ENCODE assay signal across 17 cellular contexts in genomic region chr5:124278636-124279035, GRCh38.
A peak's percentile ranks its signal among the peaks of the same experiment; 100 is the strongest.
DNase-seq lines count a peak whose midpoint lies in the region; ATAC-seq and TF ChIP-seq lines count a peak whose summit lies in the region.
"Had no signal": no experiment of that assay in that cellular context is flagged by ENCODE, and none has a peak within 500 bp of the region (broad histone marks: within the 10 kb centered on the region; RNA-seq: fewer than 3 reads in every experiment).

No MANE protein-coding gene starts in this region.

- peak overlapping the region; percentile 60 for H3K27ac Mint-ChIP-seq in endodermal cell
- H3K27ac Mint-ChIP-seq: CD8-positive, alpha-beta memory T cell; GM23338 had no signal

- CTCF ChIA-PET in A673 (lab: Charles Lee): no interaction called here

- peak overlapping the region; percentile 15 for H3K4me2 ChIP-seq in parathyroid adenoma (ENCODE audit: low read length)
- H3K4me2 ChIP-seq: BLaER1, GM23338, KMS-11 had no signal

- no peaks in the 10 kb centered on the region for H3K79me2 ChIP-seq in parathyroid adenoma

- H3K4me1 ChIP-seq in HUES6 (ENCODE audit: control insufficient read depth, insufficient read depth, low read length) (peaks cover 15% of the 10 kb centered on the region; the same call in 1 of the 2 replicates), endodermal cell (ENCODE audit: control insufficient read depth, insufficient read depth, low read length) (peaks cover 12% of the 10 kb centered on the region), parathyroid adenoma (no peaks in the 10 kb centered on the region), A673 (ENCODE audit: insufficient read depth, low read length, poor library complexity, severe bottlenecking) (no peaks in the 10 kb centered on the region)
- H3K4me1 ChIP-seq: BLaER1 had no signal

- H3K9ac ChIP-seq in HUES6 (ENCODE audit: low read length) (no peak overlapping the region), endodermal cell (ENCODE audit: extremely low read depth, low read length, poor library complexity, severe bottlenecking) (no peak overlapping the region), parathyroid adenoma (no peak overlapping the region)
- H3K9ac ChIP-seq: BLaER1, KMS-11 had no signal

- H3K27ac ChIP-seq in HUES6 (ENCODE audit: low read depth, low read length) (peak overlapping the region; percentile 1; the same call in 1 of the 2 replicates), endodermal cell (ENCODE audit: low read depth, low read length) (no peak overlapping the region), parathyroid adenoma (no peak overlapping the region), A673 (ENCODE audit: low read depth, low read length, poor library complexity, severe bottlenecking) (no peak overlapping the region)
- H3K27ac ChIP-seq: BLaER1, KMS-11 had no signal

- H3K27me3 ChIP-seq in HUES6 (ENCODE audit: control insufficient read depth, insufficient read depth, low read length) (no peaks in the 10 kb centered on the region), endodermal cell (ENCODE audit: control insufficient read depth, insufficient read depth, low read length, poor library complexity, severe bottlenecking) (no peaks in the 10 kb centered on the region), parathyroid adenoma (ENCODE audit: control insufficient read depth, insufficient read depth, low read length) (no peaks in the 10 kb centered on the region), A673 (replicated peaks; ENCODE audit: insufficient read depth, low read depth, low read length, poor library complexity) (no peaks in the 10 kb centered on the region)
- H3K27me3 ChIP-seq: BLaER1 had no signal

- H3K9me3 ChIP-seq in HUES6 (ENCODE audit: control insufficient read depth, insufficient read depth, low read depth, low read length) (no peaks in the 10 kb centered on the region), endodermal cell (ENCODE audit: control insufficient read depth, low read length) (peaks cover 11% of the 10 kb centered on the region), parathyroid adenoma (ENCODE audit: control insufficient read depth, low read length) (no peaks in the 10 kb centered on the region), A673 (ENCODE audit: low read depth, low read length, poor library complexity, severe bottlenecking) (no peaks in the 10 kb centered on the region)
- H3K9me3 ChIP-seq: BLaER1 had no signal

- ATAC-seq in GM18511 (IDR thresholded peaks at IDR 0.05; ENCODE audit: unreplicated experiment): no peak
- ATAC-seq in HG03571 (IDR thresholded peaks at IDR 0.05; ENCODE audit: unreplicated experiment): no peak
- ATAC-seq: GM23338, HepG2 had no signal

- intact Hi-C loops in A673 (cut with micrococcal nuclease; ENCODE audit: unreplicated experiment): no loop called here

- H3K9me3 Mint-ChIP-seq in endodermal cell: no peaks in the 10 kb centered on the region
- H3K9me3 Mint-ChIP-seq: GM23338 had no signal

- no peaks in the 10 kb centered on the region for H3K36me3 Mint-ChIP-seq in endodermal cell (ENCODE audit: low read depth)
- H3K36me3 Mint-ChIP-seq: CD8-positive, alpha-beta memory T cell had no signal

- POLR2A ChIA-PET in A673 (lab: Charles Lee; ENCODE audit: low non-redundant PET): no interaction called here

- peaks cover 64% of the 10 kb centered on the region for H3K4me1 Mint-ChIP-seq in endodermal cell
- H3K4me1 Mint-ChIP-seq: CD8-positive, alpha-beta memory T cell had no signal

- no peak overlapping the region for H3K4me3 Mint-ChIP-seq in endodermal cell
- H3K4me3 Mint-ChIP-seq: CD8-positive, alpha-beta memory T cell; GM23338 had no signal

- TF ChIP-seq CTCF in endodermal cell (conservative IDR thresholded peaks at IDR 0.05) (no peak), parathyroid adenoma (IDR thresholded peaks at IDR 0.05) (no peak), A673 (conservative IDR thresholded peaks at IDR 0.05; ENCODE audit: low read depth, low read length) (no peak)

- H3K27me3 Mint-ChIP-seq in endodermal cell (ENCODE audit: insufficient read depth): no peaks in the 10 kb centered on the region
- H3K27me3 Mint-ChIP-seq: CD8-positive, alpha-beta memory T cell had no signal

- H3K4me3 ChIP-seq in HUES6 (ENCODE audit: low read depth, low read length) (no peak overlapping the region), endodermal cell (ENCODE audit: low read length) (no peak overlapping the region), parathyroid adenoma (ENCODE audit: low read depth, low read length) (no peak overlapping the region), A673 (ENCODE audit: low read depth, low read length, poor library complexity, severe bottlenecking) (no peak overlapping the region)
- H3K4me3 ChIP-seq: BLaER1, GM23338 had no signal

- 86 to 95% methylated on average over 2 to 3 of the region's 3 CpGs for WGBS in endodermal cell (ENCODE audit: insufficient coverage in 1 of 2, insufficient read length in 1 of 2), 2 experiments

- H2AFZ ChIP-seq in parathyroid adenoma: no peak overlapping the region
- H2AFZ ChIP-seq: GM23338 had no signal

- BruUV-seq in A673 (replicated peaks; lab: Mats Ljungman, UMichigan): no TSS peak

- DNase-seq in endodermal cell: no peak
- no peak for DNase-seq in A673 (ENCODE audit: low spot score)
- DNase-seq: AML-193; CD8-positive, alpha-beta memory T cell; DMS 273 treated with DMSO at 0.1 percent for 48 hours; DMS79 treated with DMSO at 0.1 percent for 48 hours; EL; GDM1; H7 had no signal

- H3K36me3 ChIP-seq in HUES6 (ENCODE audit: control insufficient read depth, insufficient read depth, low read length) (no peaks in the 10 kb centered on the region), endodermal cell (ENCODE audit: control insufficient read depth, insufficient read depth, low read length) (no peaks in the 10 kb centered on the region), parathyroid adenoma (ENCODE audit: control insufficient read depth, insufficient read depth, low read length) (no peaks in the 10 kb centered on the region), A673 (ENCODE audit: insufficient read depth, low read length, poor library complexity, severe bottlenecking) (no peaks in the 10 kb centered on the region)
- H3K36me3 ChIP-seq: BLaER1 had no signal
